19 cellular contexts compared by ENCODE assay signal in genomic region chr5:179278546-179278945, GRCh38.
DNase-seq lines count a peak whose midpoint lies in the region; ATAC-seq and TF ChIP-seq lines count a peak whose summit lies in the region.
"Had no signal": no experiment of that assay in that cellular context is flagged by ENCODE, and none has a peak within 500 bp of the region (broad histone marks: within the 10 kb centered on the region; RNA-seq: fewer than 3 reads in every experiment).

No MANE protein-coding gene starts in this region.

- no peak overlapping the region for H3K23ac ChIP-seq in IMR-90 (ENCODE audit: low read depth, low read length)

- CTCF ChIA-PET in IMR-90 (lab: Yijun Ruan, JAX), result no interaction called here

- H2AFZ ChIP-seq in IMR-90 (replicated peaks; ENCODE audit: low read length, poor library complexity) (peak overlapping the region; percentile 44), fibroblast of lung (ENCODE audit: low read length) (no peak overlapping the region)

- dilution Hi-C loops in IMR-90 (cut with HindIII; ENCODE audit: low sequenced_read_pairs, unreplicated experiment), result no loop called here

- H3K27ac ChIP-seq in left ventricle myocardium inferior (replicated peaks) (no peak overlapping the region), IMR-90 (ENCODE audit: insufficient read depth, low read length) (peak overlapping the region; percentile 44), fibroblast of lung (ENCODE audit: insufficient read depth, low read length) (peak overlapping the region; percentile 53)
- H3K27ac ChIP-seq: A549, dorsolateral prefrontal cortex, lower lobe of right lung had no signal

- H3K4me2 ChIP-seq in IMR-90 (ENCODE audit: low read depth, low read length) (no peak overlapping the region), fibroblast of lung (ENCODE audit: extremely low read depth, insufficient read depth, low read length) (no peak overlapping the region), skeletal muscle satellite cell (ENCODE audit: low read length) (no peak overlapping the region)
- H3K4me2 ChIP-seq: A549 had no signal

- H3K56ac ChIP-seq in IMR-90 (ENCODE audit: extremely low read depth, insufficient read depth, low read length), result no peak overlapping the region

- H3K4ac ChIP-seq in IMR-90 (ENCODE audit: low read depth, low read length), result peak overlapping the region; percentile 40

- DNase-seq in Right ventricle myocardium inferior (ENCODE audit: missing footprints), result peak; percentile 45
- no peak for DNase-seq in left ventricle myocardium inferior
- no peak for DNase-seq in IMR-90
- DNase-seq in fibroblast of lung (ENCODE audit: low read depth in 2 of 2), result no peak
- no peak for DNase-seq in T-helper 2 cell
- no peak for DNase-seq in T-helper 1 cell
- DNase-seq in Ammon's horn (ENCODE audit: low spot score), result no peak
- DNase-seq: activated CD4-positive, alpha-beta memory T cell treated with anti-CD3 and anti-CD28 coated beads, Interleukin-2, amount 10 ng/mL, durations not matched to agents 7 days and 5 days; activated gamma-delta T cell treated with Interleukin-2 at 50 U/mL for 16 hours; BE2C; dorsolateral prefrontal cortex; islet precursor cell; lower lobe of right lung; NCI-H1092 treated with DMSO at 0.1 percent for 48 hours; NCI-H1930; stomach; transverse colon had no signal

- no peak overlapping the region for H2AK9ac ChIP-seq in IMR-90 (replicated peaks; ENCODE audit: low read depth, low read length, poor library complexity)

- TF ChIP-seq RAD21 in IMR-90 (IDR thresholded peaks at IDR 0.05; ENCODE audit: low read length), result no peak

- H3K36me3 ChIP-seq in left ventricle myocardium inferior (no peaks in the 10 kb centered on the region), IMR-90 (ENCODE audit: control insufficient read depth, insufficient read depth, low read length) (no peaks in the 10 kb centered on the region), fibroblast of lung (ENCODE audit: control insufficient read depth, insufficient read depth, low read length) (no peaks in the 10 kb centered on the region), skeletal muscle satellite cell (ENCODE audit: insufficient read depth, low read length) (no peaks in the 10 kb centered on the region)
- H3K36me3 ChIP-seq: BE2C, lower lobe of right lung, stomach, transverse colon had no signal

- ATAC-seq in Right ventricle myocardium inferior (no peak), IMR-90 (ENCODE audit: low read depth) (no peak)
- ATAC-seq: lower lobe of right lung had no signal

- no peak for TF ChIP-seq POLR2A in IMR-90 (IDR thresholded peaks at IDR 0.05; ENCODE audit: low read depth, low read length)

- no peak for TF ChIP-seq CTCF in left ventricle myocardium inferior (IDR thresholded peaks at IDR 0.05; ENCODE audit: borderline replicate concordance)
- no peak for TF ChIP-seq CTCF in IMR-90 (conservative IDR thresholded peaks at IDR 0.05; ENCODE audit: low read depth, low read length)
- no peak for TF ChIP-seq CTCF in fibroblast of lung (conservative IDR thresholded peaks at IDR 0.05 in 1 of 2, IDR thresholded peaks at IDR 0.05 in 1 of 2; ENCODE audit: low read depth in 1 of 2, low read length in 2 of 2)

- no peak overlapping the region for H2BK5ac ChIP-seq in IMR-90 (ENCODE audit: low read depth, low read length, poor library complexity, severe bottlenecking)

- peaks cover 20% of the 10 kb centered on the region for H3K4me1 ChIP-seq in left ventricle myocardium inferior
- H3K4me1 ChIP-seq in IMR-90 (ENCODE audit: control insufficient read depth, insufficient read depth, low read length), result peaks cover 38% of the 10 kb centered on the region
- H3K4me1 ChIP-seq in fibroblast of lung (ENCODE audit: control insufficient read depth, extremely low read depth, insufficient read depth, low read length), result peaks cover 45% of the 10 kb centered on the region
- peaks cover 57% of the 10 kb centered on the region for H3K4me1 ChIP-seq in skeletal muscle satellite cell (ENCODE audit: control insufficient read depth, insufficient read depth, low read length)
- H3K4me1 ChIP-seq: A549, BE2C had no signal

- peaks cover 22 to 60% of the 10 kb centered on the region in 2 experiments for H3K79me1 ChIP-seq in IMR-90 (ENCODE audit: low read depth in 1 of 2, low read length in 2 of 2)

- H2AK5ac ChIP-seq in IMR-90 (ENCODE audit: low read depth, low read length), result 0 out of 2 replicates have a peak overlapping the region, but pooled peaks have one; percentile 33

- H2BK120ac ChIP-seq in IMR-90 (ENCODE audit: low read depth, low read length), result peak overlapping the region; percentile 55

- H4K5ac ChIP-seq in IMR-90 (ENCODE audit: low read depth, low read length), result no peak overlapping the region; the same call in 1 of the 2 replicates

- WGBS in IMR-90 (ENCODE audit: extremely low coverage in 2 of 2, insufficient read length in 1 of 2), 2 experiments, result no CpG with 5 or more reads among the region's 5 CpGs

- H4K8ac ChIP-seq in IMR-90 (ENCODE audit: low read depth in 2 of 2, low read length in 2 of 2), result peak overlapping the region in 1 of 2 experiments; percentile 28; a peak in 1 of 4 replicates

- H3K18ac ChIP-seq in IMR-90 (ENCODE audit: low read depth, low read length), result no peak overlapping the region

- H3K9me3 ChIP-seq in left ventricle myocardium inferior (replicated peaks) (peaks cover 10% of the 10 kb centered on the region), IMR-90 (ENCODE audit: control insufficient read depth, insufficient read depth, low read length) (no peaks in the 10 kb centered on the region), fibroblast of lung (ENCODE audit: control insufficient read depth, insufficient read depth, low read depth, low read length) (no peaks in the 10 kb centered on the region), skeletal muscle satellite cell (replicated peaks; ENCODE audit: low read length) (no peaks in the 10 kb centered on the region)
- H3K9me3 ChIP-seq: BE2C, lower lobe of right lung, stomach, transverse colon had no signal

- BruUV-seq in IMR-90 (replicated peaks; lab: Mats Ljungman, UMichigan), result no TSS peak

- H3K79me2 ChIP-seq in fibroblast of lung (ENCODE audit: control insufficient read depth, insufficient read depth, low read length), result peaks cover 20% of the 10 kb centered on the region

- H4K20me1 ChIP-seq in IMR-90 (ENCODE audit: insufficient read depth, low read length) (no peaks in the 10 kb centered on the region), fibroblast of lung (ENCODE audit: control insufficient read depth, extremely low read depth, insufficient read depth, low read length) (no peaks in the 10 kb centered on the region)

- peaks cover 36% of the 10 kb centered on the region for H3K9me1 ChIP-seq in IMR-90 (ENCODE audit: insufficient read depth, low read length)

- POLR2A ChIA-PET in IMR-90 (lab: Charles Lee; ENCODE audit: unreplicated experiment), result no interaction called here

- H2BK20ac ChIP-seq in IMR-90 (ENCODE audit: low read depth, low read length), result no peak overlapping the region

- H3K27me3 ChIP-seq in left ventricle myocardium inferior (ENCODE audit: low read depth) (peaks cover 20% of the 10 kb centered on the region), IMR-90 (ENCODE audit: control insufficient read depth, insufficient read depth, low read length) (no peaks in the 10 kb centered on the region), fibroblast of lung (ENCODE audit: control insufficient read depth, insufficient read depth, low read length) (no peaks in the 10 kb centered on the region), skeletal muscle satellite cell (ENCODE audit: control insufficient read depth, insufficient read depth, low read length) (no peaks in the 10 kb centered on the region)
- H3K27me3 ChIP-seq: BE2C, dorsolateral prefrontal cortex, stomach, transverse colon had no signal

- intact Hi-C loops in Right ventricle myocardium inferior (cut with DNase I) (no loop called here), left ventricle myocardium inferior (cut with micrococcal nuclease) (no loop called here), IMR-90 (cut with micrococcal nuclease) (no loop called here)

- H3K14ac ChIP-seq in IMR-90 (replicated peaks; ENCODE audit: low read depth, low read length), result 0 out of 2 replicates have a peak overlapping the region, but pooled peaks have one; percentile 20

- H4K91ac ChIP-seq in IMR-90 (ENCODE audit: insufficient read depth, low read depth, low read length), result peak overlapping the region; percentile 51; the same call in 1 of the 2 replicates

- in situ Hi-C loops in IMR-90 (cut with MboI; ENCODE audit: low sequenced_read_pairs), result no loop called here

- H2BK15ac ChIP-seq in IMR-90 (ENCODE audit: low read depth, low read length), result 0 out of 3 replicates have a peak overlapping the region, but pooled peaks have one; percentile 63

- no peak overlapping the region for H3K4me3 ChIP-seq in left ventricle myocardium inferior
- no peak overlapping the region for H3K4me3 ChIP-seq in IMR-90 (ENCODE audit: insufficient read depth, low read depth, low read length)
- no peak overlapping the region for H3K4me3 ChIP-seq in fibroblast of lung (replicated peaks in 1 of 4; ENCODE audit: control extremely low read depth in 1 of 4, insufficient read depth in 1 of 4, low read depth in 3 of 4, low read length in 4 of 4)
- no peak overlapping the region for H3K4me3 ChIP-seq in skeletal muscle satellite cell (ENCODE audit: low read length)
- H3K4me3 ChIP-seq: A549, dorsolateral prefrontal cortex, lower lobe of right lung, stomach, transverse colon had no signal

- H3K9ac ChIP-seq in IMR-90 (ENCODE audit: low read depth, low read length) (no peak overlapping the region; the same call in 1 of the 2 replicates), fibroblast of lung (ENCODE audit: insufficient read depth, low read length) (no peak overlapping the region), skeletal muscle satellite cell (ENCODE audit: low read depth, low read length) (peak overlapping the region; percentile 19)

TF ChIP-seq in IMR-90, 13 proteins besides CTCF, POLR2A, EP300 and RAD21:
- TF ChIP-seq CEBPB (IDR thresholded peaks at IDR 0.05; ENCODE audit: low read depth, low read length) (0 out of 2 replicates have a peak, but pooled peaks have one; percentile 12), SMC3 (IDR thresholded peaks at IDR 0.05; ENCODE audit: low read depth, low read length) (no peak)
